ENCODE assay signal across 22 cellular contexts in the genomic region with DNA sequence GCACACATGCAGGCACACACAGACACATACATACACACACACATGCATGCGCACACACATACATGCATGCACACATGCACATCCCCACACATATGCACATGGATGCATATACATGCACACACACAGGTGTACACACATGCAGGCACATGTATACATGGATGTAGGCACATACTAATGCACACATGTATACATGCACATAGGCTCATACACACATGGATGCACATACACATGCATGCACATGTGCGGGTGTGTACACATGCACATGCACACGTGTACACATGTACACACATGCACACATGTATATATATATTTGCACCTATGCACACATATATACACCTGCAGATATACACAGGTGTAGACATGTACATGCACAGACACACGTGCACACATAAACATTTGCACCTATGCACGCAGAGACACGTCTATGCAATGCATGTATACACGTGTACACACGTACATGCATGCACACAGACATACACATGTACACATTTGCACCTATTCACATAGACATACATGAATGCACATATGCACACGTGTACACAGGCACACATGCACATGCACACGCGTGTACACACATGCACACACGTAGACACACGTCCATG. TPM values are rescaled to one million over a fixed set of nuclear protein-coding genes. Genes with fewer than 3 reads are reported as not detected.
DNase-seq lines count a peak whose midpoint lies in the region; ATAC-seq, FAIRE-seq and TF ChIP-seq lines count a peak whose summit lies in the region.
"Had no signal": no experiment of that assay in that cellular context is flagged by ENCODE, and none has a peak within 500 bp of the region (broad histone marks: within the 10 kb centered on the region; RNA-seq: fewer than 3 reads in every experiment).

No MANE protein-coding gene starts in this region.

- H3K27me3 ChIP-seq in CD4-positive, alpha-beta memory T cell (ENCODE audit: insufficient read depth, low read length), result no peaks in the 10 kb centered on the region
- H3K27me3 ChIP-seq in naive thymus-derived CD4-positive, alpha-beta T cell (ENCODE audit: control insufficient read depth in 2 of 2, insufficient read depth in 2 of 2, low read length in 2 of 2), result no peaks in the 10 kb centered on the region
- H3K27me3 ChIP-seq: left lung had no signal

- no peaks in the 10 kb centered on the region for H3K9me3 Mint-ChIP-seq in CD4-positive, alpha-beta memory T cell
- H3K9me3 Mint-ChIP-seq in brain, result peaks cover 0 to 7% (median 0%) of the 10 kb centered on the region in 5 experiments
- H3K9me3 Mint-ChIP-seq in naive thymus-derived CD4-positive, alpha-beta T cell, result no peaks in the 10 kb centered on the region
- H3K9me3 Mint-ChIP-seq: activated T-helper 17 cell treated with anti-CD3 and anti-CD28 coated beads, Interleukin-2, amount 50 U/mL, for 72 hours; effector memory CD8-positive, alpha-beta T cell had no signal

- no peak for TF ChIP-seq CTCF in brain (conservative IDR thresholded peaks at IDR 0.05)

- no peak for DNase-seq in CD4-positive, alpha-beta memory T cell
- DNase-seq in GM12891 (ENCODE audit: insufficient read length, low spot score) (no peak), SW 1271 (lab: John Stamatoyannopoulos, UW) (no peak), NCI-H1436 treated with DMSO at 0.1 percent for 48 hours (lab: John Stamatoyannopoulos, UW) (no peak), HuH-7.5 (ENCODE audit: low spot score) (no peak)
- DNase-seq in naive thymus-derived CD4-positive, alpha-beta T cell, result peak in 1 of 9 donors; percentile 10
- DNase-seq: activated CD8-positive, alpha-beta memory T cell treated with anti-CD3 and anti-CD28 coated beads, Interleukin-2, amount 10 ng/mL, durations not matched to agents 7 days and 5 days; amygdala; cerebellar nuclear complex; effector memory CD8-positive, alpha-beta T cell; glutamatergic neuron; NCI-H1436; OCI-M1; stimulated activated CD4-positive, alpha-beta T cell treated with anti-CD3 and anti-CD28 coated beads, Interleukin-2, amount 100 ng/mL, for 24 hours; T-helper 2 cell had no signal

- CTCF ChIA-PET in CD4-positive, alpha-beta memory T cell (lab: Charles Lee; ENCODE audit: partially characterized antibody), result no interaction called here
- CTCF ChIA-PET in naive thymus-derived CD4-positive, alpha-beta T cell (lab: Charles Lee), result no interaction called here

- no peak for ATAC-seq in naive thymus-derived CD4-positive, alpha-beta T cell
- no peak for ATAC-seq in GM19351 (IDR thresholded peaks at IDR 0.05; ENCODE audit: unreplicated experiment)
- ATAC-seq: activated CD8-positive, alpha-beta memory T cell treated with anti-CD3 and anti-CD28 coated beads, Interleukin-2, amount 10 ng/mL, durations not matched to agents 7 days and 5 days; activated T-helper 17 cell treated with anti-CD3 and anti-CD28 coated beads, Interleukin-2, amount 50 U/mL, for 72 hours; effector memory CD8-positive, alpha-beta T cell; left lung had no signal

- no peaks in the 10 kb centered on the region for H3K27me3 Mint-ChIP-seq in CD4-positive, alpha-beta memory T cell
- H3K27me3 Mint-ChIP-seq in brain, result peaks cover 4% of the 10 kb centered on the region
- H3K27me3 Mint-ChIP-seq in naive thymus-derived CD4-positive, alpha-beta T cell, result no peaks in the 10 kb centered on the region
- H3K27me3 Mint-ChIP-seq: activated CD8-positive, alpha-beta memory T cell treated with anti-CD3 and anti-CD28 coated beads, Interleukin-2, amount 10 ng/mL, durations not matched to agents 7 days and 5 days; activated T-helper 17 cell treated with anti-CD3 and anti-CD28 coated beads, Interleukin-2, amount 50 U/mL, for 72 hours; effector memory CD8-positive, alpha-beta T cell had no signal

- peaks cover 3 to 24% (median 15%) of the 10 kb centered on the region in 4 donors for H3K4me1 Mint-ChIP-seq in CD4-positive, alpha-beta memory T cell
- H3K4me1 Mint-ChIP-seq in brain, result peaks cover 36% of the 10 kb centered on the region
- peaks cover 9 to 29% (median 25%) of the 10 kb centered on the region in 7 donors for H3K4me1 Mint-ChIP-seq in naive thymus-derived CD4-positive, alpha-beta T cell

- POLR2A ChIA-PET in CD4-positive, alpha-beta memory T cell (lab: Charles Lee; ENCODE audit: partially characterized antibody), result no interaction called here
- POLR2A ChIA-PET in naive thymus-derived CD4-positive, alpha-beta T cell (lab: Charles Lee), result no interaction called here

- H3K4me3 ChIP-seq in CD4-positive, alpha-beta memory T cell (ENCODE audit: low read length in 2 of 2), result no peak overlapping the region
- no peak overlapping the region for H3K4me3 ChIP-seq in naive thymus-derived CD4-positive, alpha-beta T cell (ENCODE audit: low read length)
- H3K4me3 ChIP-seq: HAP-1, left lung had no signal

- peak overlapping the region in 7 of 8 donors; percentile 4 to 96 (median 35) for H3K4me3 Mint-ChIP-seq in CD4-positive, alpha-beta memory T cell
- peak overlapping the region; percentile 27 to 82 (median 42) for H3K4me3 Mint-ChIP-seq in brain
- peak overlapping the region in 6 of 10 donors; percentile 11 to 95 (median 14) for H3K4me3 Mint-ChIP-seq in naive thymus-derived CD4-positive, alpha-beta T cell
- H3K4me3 Mint-ChIP-seq: activated T-helper 17 cell treated with anti-CD3 and anti-CD28 coated beads, Interleukin-2, amount 50 U/mL, for 72 hours had no signal

- TF ChIP-seq POLR2A in GM12891 (IDR thresholded peaks at IDR 0.05; ENCODE audit: low read depth, low read length), result no peak

- H3K9me3 ChIP-seq in CD4-positive, alpha-beta memory T cell (ENCODE audit: control insufficient read depth in 1 of 2, low read length in 2 of 2), result no peaks in the 10 kb centered on the region
- H3K9me3 ChIP-seq in naive thymus-derived CD4-positive, alpha-beta T cell (ENCODE audit: control insufficient read depth in 2 of 3, low read length in 3 of 3), result no peaks in the 10 kb centered on the region
- H3K9me3 ChIP-seq: HAP-1, left lung had no signal

- H3K4me1 ChIP-seq in CD4-positive, alpha-beta memory T cell (ENCODE audit: insufficient read depth, low read length), result peaks cover 7% of the 10 kb centered on the region
- H3K4me1 ChIP-seq in naive thymus-derived CD4-positive, alpha-beta T cell (ENCODE audit: control insufficient read depth in 2 of 2, insufficient read depth in 2 of 2, low read length in 2 of 2), result peaks cover 3 to 9% of the 10 kb centered on the region in 2 donors
- H3K4me1 ChIP-seq: left lung, parathyroid adenoma had no signal

- intact Hi-C loops in CD4-positive, alpha-beta memory T cell (cut with micrococcal nuclease), result no loop called here
- intact Hi-C loops in naive thymus-derived CD4-positive, alpha-beta T cell (cut with micrococcal nuclease), result no loop called here

- H3K36me3 ChIP-seq in CD4-positive, alpha-beta memory T cell (ENCODE audit: insufficient read depth, low read length), result peaks cover 3% of the 10 kb centered on the region
- H3K36me3 ChIP-seq in naive thymus-derived CD4-positive, alpha-beta T cell (ENCODE audit: control insufficient read depth in 2 of 3, insufficient read depth in 3 of 3, low read length in 3 of 3), result peaks cover 0 to 31% (median 0%) of the 10 kb centered on the region in 3 experiments

- H3K27ac Mint-ChIP-seq in CD4-positive, alpha-beta memory T cell, result peak overlapping the region in 2 of 7 donors; percentile 30 to 66
- H3K27ac Mint-ChIP-seq in brain, result peak overlapping the region in 2 of 5 experiments; percentile 84 to 87
- H3K27ac Mint-ChIP-seq in naive thymus-derived CD4-positive, alpha-beta T cell, result peak overlapping the region in 5 of 9 donors; percentile 5 to 85 (median 40)
- H3K27ac Mint-ChIP-seq: activated T-helper 17 cell treated with anti-CD3 and anti-CD28 coated beads, Interleukin-2, amount 50 U/mL, for 72 hours had no signal

- no peak overlapping the region for H3K27ac ChIP-seq in CD4-positive, alpha-beta memory T cell (ENCODE audit: low read depth, low read length)
- no peak overlapping the region for H3K27ac ChIP-seq in naive thymus-derived CD4-positive, alpha-beta T cell (ENCODE audit: low read depth, low read length)
- H3K27ac ChIP-seq: left lung, parathyroid adenoma had no signal

- peaks cover 2 to 13% of the 10 kb centered on the region in 2 donors for H3K36me3 Mint-ChIP-seq in CD4-positive, alpha-beta memory T cell
- H3K36me3 Mint-ChIP-seq in brain, result peaks cover 50% of the 10 kb centered on the region
- peaks cover 0 to 20% (median 6%) of the 10 kb centered on the region in 5 donors for H3K36me3 Mint-ChIP-seq in naive thymus-derived CD4-positive, alpha-beta T cell

- peak; percentile 92 for FAIRE-seq in GM12891 (lab: Jason Lieb, UNC)
- FAIRE-seq: G401.6 had no signal

TF ChIP-seq in GM12891, 5 proteins besides CTCF, POLR2A, EP300 and RAD21:
- no peak for TF ChIP-seq POLR2AphosphoS5 (IDR thresholded peaks at IDR 0.05; ENCODE audit: low read depth, low read length)
- TF ChIP-seq POU2F2 (IDR thresholded peaks at IDR 0.05; ENCODE audit: low read depth, low read length), result no peak
- no peak for TF ChIP-seq SPI1 (IDR thresholded peaks at IDR 0.05; ENCODE audit: low read depth, low read length)
- TF ChIP-seq PAX5 (IDR thresholded peaks at IDR 0.05; ENCODE audit: insufficient read depth, low read length, severe bottlenecking), result no peak
- TF ChIP-seq TAF1 (IDR thresholded peaks at IDR 0.05; ENCODE audit: low read depth, low read length), result no peak
TF ChIP-seq in GM12891: peak in this region for 0.

RNA-seq across cellular contexts. Expression of a gene that starts 4.0 kb away (rescaled TPM):
- total RNA-seq in CD4-positive, alpha-beta memory T cell, result 10 to 100 TPM; 28.3 to 28.7 TPM
- 1 to 10 TPM; 3.1 to 8.4 TPM for polyA plus RNA-seq in CD4-positive, alpha-beta memory T cell
- 21.2 TPM for polyA plus RNA-seq in GM12891 (2012; ENCODE audit: low read depth, missing spikeins)
- 9.3 TPM for polyA plus RNA-seq in brain (ENCODE audit: insufficient read depth, low read depth, low replicate concordance)
- 10 to 100 TPM; 18.2 to 51.1 (median 40.6) TPM for total RNA-seq in naive thymus-derived CD4-positive, alpha-beta T cell
- 1 to 10 TPM; 3.2 to 8.4 TPM for polyA plus RNA-seq in naive thymus-derived CD4-positive, alpha-beta T cell

RNA-seq across cellular contexts. Expression of a gene that starts 33.4 kb away (rescaled TPM):
- 10 to 100 TPM; 77.1 to 79.3 TPM for total RNA-seq in CD4-positive, alpha-beta memory T cell
- polyA plus RNA-seq in CD4-positive, alpha-beta memory T cell, result 10 to 100 TPM; 34.8 to 49.4 TPM
- polyA plus RNA-seq in GM12891 (2012; ENCODE audit: low read depth, missing spikeins), result 29.7 TPM
- 33.5 TPM for polyA plus RNA-seq in brain (ENCODE audit: insufficient read depth, low read depth, low replicate concordance)
- 10 to 100 TPM; 52.1 to 95.2 (median 75.1) TPM for total RNA-seq in naive thymus-derived CD4-positive, alpha-beta T cell
- 10 to 100 TPM; 38.9 to 68.0 TPM for polyA plus RNA-seq in naive thymus-derived CD4-positive, alpha-beta T cell
